In genomic region chr10:49441488-49442476, GRCh38 we compare ENCODE assay signal across 14 cellular contexts. TPM values are rescaled to one million over a fixed set of nuclear protein-coding genes. Genes with fewer than 3 reads are reported as not detected.
DNase-seq lines count a peak whose midpoint lies in the region; ATAC-seq and TF ChIP-seq lines count a peak whose summit lies in the region.
"Had no signal": no experiment of that assay in that cellular context is flagged by ENCODE, and none has a peak within 500 bp of the region (broad histone marks: within the 10 kb centered on the region; RNA-seq: fewer than 3 reads in every experiment).

No MANE protein-coding gene starts in this region.

- H3K4me1 ChIP-seq in CD4-positive, CD25-positive, alpha-beta regulatory T cell (ENCODE audit: control insufficient read depth, insufficient read depth, low read length, poor library complexity, severe bottlenecking) = peaks cover 5% of the 10 kb centered on the region
- no peaks in the 10 kb centered on the region for H3K4me1 ChIP-seq in H9 (ENCODE audit: insufficient read depth, low read length)
- H3K4me1 ChIP-seq: BLaER1 had no signal

- no peak for ATAC-seq in CD4-positive, CD25-positive, alpha-beta regulatory T cell (ENCODE audit: low read depth in 2 of 2)

- H3K23me2 ChIP-seq in H9 (ENCODE audit: insufficient read length, low read depth, low read length, poor library complexity, severe bottlenecking) = no peaks in the 10 kb centered on the region

- no peak overlapping the region for H2AFZ ChIP-seq in H9 (ENCODE audit: low read length)

- no peak overlapping the region for H4K91ac ChIP-seq in H9 (ENCODE audit: insufficient read length, low read depth, low read length)

- no peaks in the 10 kb centered on the region for H4K20me1 ChIP-seq in H9 (ENCODE audit: control insufficient read depth, insufficient read depth, insufficient read length)
- H4K20me1 ChIP-seq: BLaER1 had no signal

- H3K79me2 ChIP-seq in H9 (ENCODE audit: insufficient read depth, low read length) = no peaks in the 10 kb centered on the region

- H4K5ac ChIP-seq in H9 (ENCODE audit: insufficient read length, low read depth, low read length) = no peak overlapping the region

- no peak overlapping the region for H2BK120ac ChIP-seq in H9 (ENCODE audit: low read depth, low read length, poor library complexity, severe bottlenecking)

- no peak overlapping the region for H3K27ac ChIP-seq in CD4-positive, CD25-positive, alpha-beta regulatory T cell (ENCODE audit: insufficient read depth, low read length, poor library complexity, severe bottlenecking)
- no peak overlapping the region for H3K27ac ChIP-seq in H9 (ENCODE audit: insufficient read length, low read depth, low read length)
- H3K27ac ChIP-seq: BLaER1, cardiac muscle cell had no signal

- H3K36me3 Mint-ChIP-seq in CD4-positive, CD25-positive, alpha-beta regulatory T cell = peaks cover 4% of the 10 kb centered on the region
- peaks cover 0 to 10% (median 3%) of the 10 kb centered on the region in 3 experiments; a peak in 4 of 7 replicates for H3K36me3 Mint-ChIP-seq in H9 (ENCODE audit: insufficient read depth in 1 of 3, low read depth in 3 of 3)
- peaks cover 6% of the 10 kb centered on the region for H3K36me3 Mint-ChIP-seq in activated naive CD4-positive, alpha-beta T cell treated with anti-CD3 and anti-CD28 coated beads, Interleukin-2, amount 50 U/mL, for 24 hours

- no peak overlapping the region for H2BK20ac ChIP-seq in H9 (ENCODE audit: low read depth, low read length, poor library complexity, severe bottlenecking)

- peaks cover 0 to 13% (median 9%) of the 10 kb centered on the region in 4 donors for H3K4me1 Mint-ChIP-seq in CD4-positive, CD25-positive, alpha-beta regulatory T cell
- H3K4me1 Mint-ChIP-seq in H9 = peaks cover 4 to 8% of the 10 kb centered on the region in 2 experiments; a peak in 3 of 4 replicates
- H3K4me1 Mint-ChIP-seq in activated naive CD4-positive, alpha-beta T cell treated with anti-CD3 and anti-CD28 coated beads, Interleukin-2, amount 50 U/mL, for 24 hours = peaks cover 19% of the 10 kb centered on the region

- H3K4me3 Mint-ChIP-seq in CD4-positive, CD25-positive, alpha-beta regulatory T cell = peak overlapping the region in 3 of 4 donors; percentile 7 to 60 (median 50)
- no peak overlapping the region for H3K4me3 Mint-ChIP-seq in H9
- H3K4me3 Mint-ChIP-seq in activated naive CD4-positive, alpha-beta T cell treated with anti-CD3 and anti-CD28 coated beads, Interleukin-2, amount 50 U/mL, for 24 hours = peak overlapping the region; percentile 71

- H2AK5ac ChIP-seq in H9 (ENCODE audit: insufficient read length, low read length) = no peak overlapping the region

- H4K8ac ChIP-seq in H9 (replicated peaks; ENCODE audit: insufficient read length, low read depth, low read length) = no peak overlapping the region

- H3K18ac ChIP-seq in H9 (ENCODE audit: insufficient read length, low read depth, low read length) = peak overlapping the region; percentile 20

- no peak overlapping the region for H3K9ac ChIP-seq in H9 (ENCODE audit: extremely low read depth, insufficient read length, low read length)
- H3K9ac ChIP-seq: BLaER1 had no signal

- H2BK12ac ChIP-seq in H9 (ENCODE audit: insufficient read length, low read depth, low read length) = no peak overlapping the region

- H3K27me3 Mint-ChIP-seq in CD4-positive, CD25-positive, alpha-beta regulatory T cell = peaks cover 6% of the 10 kb centered on the region
- H3K27me3 Mint-ChIP-seq in H9 (ENCODE audit: low read depth) = no peaks in the 10 kb centered on the region
- H3K27me3 Mint-ChIP-seq in activated naive CD4-positive, alpha-beta T cell treated with anti-CD3 and anti-CD28 coated beads, Interleukin-2, amount 50 U/mL, for 24 hours = peaks cover 10% of the 10 kb centered on the region

- no peak overlapping the region for H2BK5ac ChIP-seq in H9 (ENCODE audit: insufficient read length, low read length)

- peaks cover 0 to 3% (median 0%) of the 10 kb centered on the region in 7 donors for H3K9me3 Mint-ChIP-seq in CD4-positive, CD25-positive, alpha-beta regulatory T cell
- peaks cover 0 to 8% of the 10 kb centered on the region in 2 experiments; a peak in 3 of 5 replicates for H3K9me3 Mint-ChIP-seq in H9
- H3K9me3 Mint-ChIP-seq in activated naive CD4-positive, alpha-beta T cell treated with anti-CD3 and anti-CD28 coated beads, Interleukin-2, amount 50 U/mL, for 24 hours = no peaks in the 10 kb centered on the region

- H3K9me3 ChIP-seq in CD4-positive, CD25-positive, alpha-beta regulatory T cell (ENCODE audit: control insufficient read depth in 2 of 2, low read length in 2 of 2) = no peaks in the 10 kb centered on the region
- H3K9me3 ChIP-seq in H9 (ENCODE audit: control insufficient read depth, low read depth, low read length) = no peaks in the 10 kb centered on the region

- no peak overlapping the region for H3K27ac Mint-ChIP-seq in CD4-positive, CD25-positive, alpha-beta regulatory T cell
- H3K27ac Mint-ChIP-seq in H9 = no peak overlapping the region
- no peak overlapping the region for H3K27ac Mint-ChIP-seq in activated naive CD4-positive, alpha-beta T cell treated with anti-CD3 and anti-CD28 coated beads, Interleukin-2, amount 50 U/mL, for 24 hours

- no peak overlapping the region for H2BK15ac ChIP-seq in H9 (ENCODE audit: low read depth, low read length)

- DNase-seq in CD4-positive, CD25-positive, alpha-beta regulatory T cell = peak in 1 of 3 donors; percentile 22
- DNase-seq in H9 (no peak), left kidney (ENCODE audit: low read depth, low spot score) (peak; percentile 48), inferior parietal cortex (ENCODE audit: extremely low spot score) (no peak), anterior cingulate cortex (lab: John Stamatoyannopoulos, UW) (no peak), SW 1271 (lab: John Stamatoyannopoulos, UW) (no peak)
- DNase-seq in stimulated activated CD4-positive, alpha-beta T cell treated with anti-CD3 and anti-CD28 coated beads, Interleukin-15, amount 100 ng/mL, for 24 hours = no peak
- DNase-seq: midbrain; NCI-H2171 treated with DMSO at 0.1 percent for 48 hours; stimulated activated CD4-positive, alpha-beta T cell treated with anti-CD3 and anti-CD28 coated beads, Interleukin-4, amount 100 ng/mL, for 4 hours had no signal

- H3K56ac ChIP-seq in H9 (ENCODE audit: insufficient read length, low read depth, low read length) = no peak overlapping the region

- WGBS in H9 (ENCODE audit: extremely low coverage, insufficient read length, low lambda C conversion rate) = no CpG with 5 or more reads among the region's 46 CpGs

- peak overlapping the region; percentile 15 for H3K4me3 ChIP-seq in CD4-positive, CD25-positive, alpha-beta regulatory T cell (ENCODE audit: low read depth, low read length)
- H3K4me3 ChIP-seq: BLaER1, cardiac muscle cell had no signal

- no peak overlapping the region for H3K4ac ChIP-seq in H9 (ENCODE audit: low read depth, low read length)

- no peak overlapping the region for H3K4me2 ChIP-seq in H9 (ENCODE audit: insufficient read depth, insufficient read length, low read length)
- H3K4me2 ChIP-seq: BLaER1 had no signal

- H3K27me3 ChIP-seq in CD4-positive, CD25-positive, alpha-beta regulatory T cell (ENCODE audit: control insufficient read depth, insufficient read depth, low read length) = no peaks in the 10 kb centered on the region
- H3K27me3 ChIP-seq in H9 (ENCODE audit: insufficient read depth, low read length) = no peaks in the 10 kb centered on the region; the same call in 1 of the 2 replicates
- H3K27me3 ChIP-seq: BLaER1, cardiac muscle cell had no signal

- H3T11ph ChIP-seq in H9 (ENCODE audit: low read length) = no peak overlapping the region

- TF ChIP-seq CTCF in H9 (conservative IDR thresholded peaks at IDR 0.05) = no peak

- no peak overlapping the region for H3K23ac ChIP-seq in H9 (ENCODE audit: insufficient read length, low read depth, low read length)

- H3K79me1 ChIP-seq in H9 (ENCODE audit: insufficient read depth, low read depth, low read length, poor library complexity, severe bottlenecking) = no peaks in the 10 kb centered on the region

- no peaks in the 10 kb centered on the region for H3K36me3 ChIP-seq in CD4-positive, CD25-positive, alpha-beta regulatory T cell (ENCODE audit: control insufficient read depth, insufficient read depth, low read length)
- H3K36me3 ChIP-seq: BLaER1, cardiac muscle cell had no signal

- H3K14ac ChIP-seq in H9 (ENCODE audit: insufficient read depth, low read length) = peak overlapping the region; percentile 12; the same call in 1 of the 2 replicates

RNA-seq across cellular contexts. Expression of gene DRGX, which starts 45.9 kb away (rescaled TPM):
- total RNA-seq in CD4-positive, CD25-positive, alpha-beta regulatory T cell = not detected
- polyA plus RNA-seq in CD4-positive, CD25-positive, alpha-beta regulatory T cell = not detected
- not detected in 2 replicates for total RNA-seq in H9 (2021)
- total RNA-seq: cardiac muscle cell, pulmonary artery endothelial cell had no signal
- polyA plus RNA-seq: cardiac muscle cell had no signal

Comparison
In these comparisons a context has a peak if more than half of its experiments do, and no peak if none do; other contexts are left out.
1. H3K4me3 Mint-ChIP-seq: peak in CD4-positive, CD25-positive, alpha-beta regulatory T cell (3 of 4) and activated naive CD4-positive, alpha-beta T cell treated with anti-CD3 and anti-CD28 coated beads, Interleukin-2, amount 50 U/mL, for 24 hours (single experiment); none in H9 (0 of 2).